In genomic region chr12:54338682-54339296, GRCh38 we compare ENCODE assay signal across 24 cellular contexts. TPM values are rescaled to one million over a fixed set of nuclear protein-coding genes. Genes with fewer than 3 reads are reported as not detected.
A peak's percentile ranks its signal among the peaks of the same experiment; 100 is the strongest.
DNase-seq lines count a peak whose midpoint lies in the region; ATAC-seq and TF ChIP-seq lines count a peak whose summit lies in the region.
"Had no signal": no experiment of that assay in that cellular context is flagged by ENCODE, and none has a peak within 500 bp of the region (broad histone marks: within the 10 kb centered on the region; RNA-seq: fewer than 3 reads in every experiment).

No MANE protein-coding gene starts in this region.

- H3K4me1 ChIP-seq in left ventricle myocardium inferior = peaks cover 49% of the 10 kb centered on the region
- H3K4me1 ChIP-seq: colonic mucosa had no signal

- ATAC-seq in Right ventricle myocardium superior (ENCODE audit: poor library complexity) (no peak), left colon (no peak), HG03439 (IDR thresholded peaks at IDR 0.05; ENCODE audit: unreplicated experiment) (no peak)
- ATAC-seq: activated CD8-positive, alpha-beta T cell treated with anti-CD3 and anti-CD28 coated beads for 36 hours had no signal

- no peak overlapping the region for H3K4me3 Mint-ChIP-seq in nephron progenitor cell
- H3K4me3 Mint-ChIP-seq: activated CD8-positive, alpha-beta T cell treated with anti-CD3 and anti-CD28 coated beads for 36 hours; IgD-negative memory B cell had no signal

- peak overlapping the region; percentile 73 for H3K27ac Mint-ChIP-seq in nephron progenitor cell
- H3K27ac Mint-ChIP-seq: activated CD8-positive, alpha-beta T cell treated with anti-CD3 and anti-CD28 coated beads for 36 hours; IgD-negative memory B cell had no signal

- no peaks in the 10 kb centered on the region for H3K9me3 Mint-ChIP-seq in nephron progenitor cell
- H3K9me3 Mint-ChIP-seq: activated CD8-positive, alpha-beta T cell treated with anti-CD3 and anti-CD28 coated beads for 36 hours; IgD-negative memory B cell had no signal

- no peaks in the 10 kb centered on the region for H3K27me3 ChIP-seq in left ventricle myocardium inferior (ENCODE audit: low read depth)
- H3K27me3 ChIP-seq: colonic mucosa, MG63 had no signal

- H3K27ac ChIP-seq in left ventricle myocardium inferior (replicated peaks) = peak overlapping the region; percentile 72
- H3K27ac ChIP-seq: HL-60 had no signal

- H3K4me3 ChIP-seq in left ventricle myocardium inferior = no peak overlapping the region
- H3K4me3 ChIP-seq: colonic mucosa, MG63 had no signal

- no peak for TF ChIP-seq CTCF in left ventricle myocardium inferior (IDR thresholded peaks at IDR 0.05; ENCODE audit: borderline replicate concordance)
- TF ChIP-seq CTCF in nephron progenitor cell (IDR thresholded peaks at IDR 0.05) = no peak

- peaks cover 35% of the 10 kb centered on the region for H3K36me3 Mint-ChIP-seq in nephron progenitor cell (ENCODE audit: low read depth)

- DNase-seq in left ventricle myocardium inferior (no peak), Right ventricle myocardium superior (no peak), fibroblast of peridontal ligament (ENCODE audit: extremely low read depth) (peak; percentile 57), nephron progenitor cell (no peak), left colon (no peak), Kasumi-1 (lab: John Stamatoyannopoulos, UW) (no peak), NCI-H2081 treated with DMSO at 0.1 percent for 48 hours (lab: John Stamatoyannopoulos, UW) (no peak)
- DNase-seq: activated CD8-positive, alpha-beta T cell treated with anti-CD3 and anti-CD28 coated beads for 36 hours; activated naive CD4-positive, alpha-beta T cell; activated T-cell treated with anti-CD3 and anti-CD28 coated beads, Interleukin-2, amount 50 U/mL, for 1 hour; colonic mucosa; HCEC 1CT; left cardiac atrium; MG63; NCI-H1436 treated with DMSO at 0.1 percent for 48 hours; NCI-H2171; NCI-H526 treated with DMSO at 0.1 percent for 48 hours; stimulated activated CD4-positive, alpha-beta T cell treated with anti-CD3 and anti-CD28 coated beads, Interleukin-12 subunit alpha, Interleukin-12 subunit beta, amount 100 ng/mL, for 4 hours; stimulated activated CD8-positive, alpha-beta memory T cell treated with anti-CD3 and anti-CD28 coated beads, Interleukin-4, amount 100 ng/mL, for 48 hours had no signal

- H3K27me3 Mint-ChIP-seq in nephron progenitor cell (ENCODE audit: low read depth, poor library complexity) = no peaks in the 10 kb centered on the region
- H3K27me3 Mint-ChIP-seq: activated CD8-positive, alpha-beta T cell treated with anti-CD3 and anti-CD28 coated beads for 36 hours; IgD-negative memory B cell had no signal

- peaks cover 79% of the 10 kb centered on the region for H3K4me1 Mint-ChIP-seq in nephron progenitor cell

- no peaks in the 10 kb centered on the region for H3K9me3 ChIP-seq in left ventricle myocardium inferior (replicated peaks)
- H3K9me3 ChIP-seq: colonic mucosa, MG63 had no signal

- H3K36me3 ChIP-seq in left ventricle myocardium inferior = peaks cover 35% of the 10 kb centered on the region
- H3K36me3 ChIP-seq: colonic mucosa had no signal

- intact Hi-C loops in left ventricle myocardium inferior (cut with micrococcal nuclease) (no loop called here), Right ventricle myocardium superior (cut with DNase I) (no loop called here), left colon (cut with DNase I, micrococcal nuclease) (no loop called here)

RNA-seq across cellular contexts. Expression of gene COPZ1, which starts 13.9 kb away (rescaled TPM):
- 110 TPM for total RNA-seq in left ventricle myocardium inferior
- total RNA-seq in Right ventricle myocardium superior = 116 TPM
- total RNA-seq in left colon = 100 to 1,000 TPM; 119 to 129 TPM

RNA-seq across cellular contexts. Expression of gene GPR84, which starts 25.5 kb away (rescaled TPM):
- total RNA-seq in left ventricle myocardium inferior (not detected), Right ventricle myocardium superior (not detected), left colon (under 1 TPM in 1 of 2 donors, not detected in 1; 0.50 TPM)
- total RNA-seq: A172; activated CD8-positive, alpha-beta T cell treated with anti-CD3 and anti-CD28 coated beads for 36 hours; renal cortical epithelial cell had no signal

RNA-seq across cellular contexts. Expression of gene NFE2, which starts 38.0 kb away (rescaled TPM):
- total RNA-seq in left ventricle myocardium inferior (0.71 TPM), Right ventricle myocardium superior (0.40 TPM), left colon (under 1 TPM; 0.14 to 0.18 TPM)
- total RNA-seq: A172; activated CD8-positive, alpha-beta T cell treated with anti-CD3 and anti-CD28 coated beads for 36 hours had no signal

RNA-seq across cellular contexts. Expression of gene ZNF385A, which starts 45.7 kb away (rescaled TPM):
- 7.1 TPM for total RNA-seq in left ventricle myocardium inferior
- total RNA-seq in Right ventricle myocardium superior = 10.7 TPM
- total RNA-seq in left colon = 1 to 10 TPM; 4.0 to 8.3 TPM

RNA-seq across cellular contexts. Expression of gene HNRNPA1, which starts 58.3 kb away (rescaled TPM):
- total RNA-seq in left ventricle myocardium inferior (423 TPM), Right ventricle myocardium superior (389 TPM), left colon (100 to 1,000 TPM; 503 to 718 TPM)
